Comparison of ENCODE assay signal across 16 cellular contexts in genomic region chr22:46148336-46148735, GRCh38. TPM values are rescaled to one million over a fixed set of nuclear protein-coding genes. Genes with fewer than 3 reads are reported as not detected.
A peak's percentile ranks its signal among the peaks of the same experiment; 100 is the strongest.
DNase-seq lines count a peak whose midpoint lies in the region; ATAC-seq and TF ChIP-seq lines count a peak whose summit lies in the region.
"Had no signal": no experiment of that assay in that cellular context is flagged by ENCODE, and none has a peak within 500 bp of the region (broad histone marks: within the 10 kb centered on the region; RNA-seq: fewer than 3 reads in every experiment).

No MANE protein-coding gene starts in this region.

- ATAC-seq in right lobe of liver: peak; percentile 25 to 55 (median 40)
- no peak for ATAC-seq in GM18873 (IDR thresholded peaks at IDR 0.05; ENCODE audit: low FRiP score, unreplicated experiment)
- ATAC-seq: stimulated activated naive CD8-positive, alpha-beta T cell treated with anti-CD3 and anti-CD28 coated beads, Interleukin-15, amount 100 ng/mL, for 72 hours had no signal

- 22% methylated on average over 6 of the region's 8 CpGs for WGBS in right lobe of liver (ENCODE audit: insufficient coverage, low coverage, low lambda C conversion rate, missing lambda C conversion rate)
- 24 to 29% methylated on average over 8 of the region's 8 CpGs for WGBS in GM23248 (ENCODE audit: low coverage in 1 of 2, low lambda C conversion rate in 2 of 2, missing lambda C conversion rate in 2 of 2), 2 experiments

- DNase-seq in endothelial cell (ENCODE audit: low spot score) (no peak), right lobe of liver (peak; percentile 66 to 89 (median 80)), GM23248 (no peak), 8988T (no peak), T-helper 2 cell (no peak)
- DNase-seq: activated gamma-delta T cell; amygdala; lower lobe of right lung; NCI-H187; stimulated activated naive CD8-positive, alpha-beta T cell treated with anti-CD3 and anti-CD28 coated beads, Interleukin-15, amount 100 ng/mL, for 72 hours had no signal

- H3K4me1 ChIP-seq in Loucy (ENCODE audit: insufficient read depth, low read length, poor library complexity, severe bottlenecking) (peaks cover 18% of the 10 kb centered on the region), right lobe of liver (peaks cover 0 to 68% (median 22%) of the 10 kb centered on the region in 4 donors), subcutaneous abdominal adipose tissue (ENCODE audit: control insufficient read depth in 5 of 5, insufficient read depth in 5 of 5, low read length in 5 of 5) (peaks cover 11 to 55% (median 43%) of the 10 kb centered on the region in 5 donors), GM23248 (ENCODE audit: insufficient read depth) (peaks cover 6% of the 10 kb centered on the region)
- H3K4me1 ChIP-seq: prostate gland had no signal

- H4K20me1 ChIP-seq in Loucy (ENCODE audit: insufficient read depth, low read length, poor library complexity, severe bottlenecking) (peaks cover 15% of the 10 kb centered on the region), GM23248 (ENCODE audit: insufficient read depth) (no peaks in the 10 kb centered on the region)

- no peaks in the 10 kb centered on the region for H3K9me3 ChIP-seq in Loucy (ENCODE audit: insufficient read depth, low read depth, low read length)
- H3K9me3 ChIP-seq in right lobe of liver: no peaks in the 10 kb centered on the region
- H3K9me3 ChIP-seq in subcutaneous abdominal adipose tissue (ENCODE audit: control insufficient read depth in 5 of 5, low read length in 5 of 5): no peaks in the 10 kb centered on the region
- H3K9me3 ChIP-seq in GM23248 (ENCODE audit: low read depth): no peaks in the 10 kb centered on the region
- H3K9me3 ChIP-seq: lower lobe of right lung, prostate gland had no signal

- no peak overlapping the region for H3K9ac ChIP-seq in Loucy (ENCODE audit: low read depth, low read length, poor library complexity, severe bottlenecking)
- H3K9ac ChIP-seq in subcutaneous abdominal adipose tissue (ENCODE audit: low read length in 5 of 5): no peak overlapping the region
- no peak overlapping the region for H3K9ac ChIP-seq in GM23248

- no peak overlapping the region for H2AFZ ChIP-seq in Loucy (ENCODE audit: low read length)
- no peak overlapping the region for H2AFZ ChIP-seq in GM23248

- peak overlapping the region; percentile 81 to 97 (median 90) for H3K27ac ChIP-seq in right lobe of liver
- H3K27ac ChIP-seq in subcutaneous abdominal adipose tissue (ENCODE audit: low read depth, low read length): peak overlapping the region; percentile 60
- H3K27ac ChIP-seq in GM23248: no peak overlapping the region

- H3K27me3 ChIP-seq in Loucy (ENCODE audit: insufficient read depth, low read length, poor library complexity, severe bottlenecking): no peaks in the 10 kb centered on the region
- H3K27me3 ChIP-seq in right lobe of liver: no peaks in the 10 kb centered on the region
- H3K27me3 ChIP-seq in subcutaneous abdominal adipose tissue (ENCODE audit: control insufficient read depth in 5 of 5, insufficient read depth in 4 of 5, low read length in 5 of 5): no peaks in the 10 kb centered on the region
- 0 out of 2 replicates have a peak, but pooled peaks cover 6% of the 10 kb centered on the region for H3K27me3 ChIP-seq in GM23248 (replicated peaks; ENCODE audit: insufficient read depth)

- TF ChIP-seq CTCF in Loucy (conservative IDR thresholded peaks at IDR 0.05; ENCODE audit: low read length) (no peak), endothelial cell (IDR thresholded peaks at IDR 0.05; ENCODE audit: unreplicated experiment) (no peak), right lobe of liver (IDR thresholded peaks at IDR 0.05) (no peak)

- H3K27me3 Mint-ChIP-seq in endothelial cell (ENCODE audit: unreplicated experiment): peaks cover 10% of the 10 kb centered on the region
- H3K27me3 Mint-ChIP-seq: effector memory CD8-positive, alpha-beta T cell; naive B cell had no signal

- H3K36me3 ChIP-seq in Loucy (ENCODE audit: insufficient read depth, low read length) (no peaks in the 10 kb centered on the region), right lobe of liver (peaks cover 0 to 8% (median 0%) of the 10 kb centered on the region in 4 donors), subcutaneous abdominal adipose tissue (ENCODE audit: control insufficient read depth in 5 of 5, insufficient read depth in 5 of 5, low read length in 5 of 5) (peaks cover 0 to 5% (median 0%) of the 10 kb centered on the region in 5 donors), GM23248 (ENCODE audit: low read depth) (no peaks in the 10 kb centered on the region)
- H3K36me3 ChIP-seq: prostate gland had no signal

- intact Hi-C loops in right lobe of liver (cut with DNase I): no loop called here

- H3K27ac Mint-ChIP-seq in endothelial cell (ENCODE audit: unreplicated experiment): no peak overlapping the region

- H3K4me3 Mint-ChIP-seq in endothelial cell (ENCODE audit: unreplicated experiment): peak overlapping the region; percentile 11

- H3K79me2 ChIP-seq in Loucy (ENCODE audit: insufficient read depth, low read length) (peaks cover 26% of the 10 kb centered on the region), GM23248 (ENCODE audit: insufficient read depth) (peaks cover 14% of the 10 kb centered on the region)

- peak; percentile 19 for TF ChIP-seq POLR2A in right lobe of liver (IDR thresholded peaks at IDR 0.05)

- H3K9me2 ChIP-seq in Loucy (replicated peaks; ENCODE audit: low read depth, low read length) (no peaks in the 10 kb centered on the region), GM23248 (ENCODE audit: insufficient read depth) (no peaks in the 10 kb centered on the region)

- H3K4me3 ChIP-seq in Loucy (ENCODE audit: low read length, poor library complexity, severe bottlenecking) (no peak overlapping the region), right lobe of liver (peak overlapping the region in 2 of 3 donors; percentile 67 to 83), subcutaneous abdominal adipose tissue (ENCODE audit: low read depth in 1 of 5, low read length in 5 of 5) (no peak overlapping the region), GM23248 (no peak overlapping the region)
- H3K4me3 ChIP-seq: prostate gland had no signal

- peaks cover 3% of the 10 kb centered on the region for H3K36me3 Mint-ChIP-seq in endothelial cell (ENCODE audit: low read depth, unreplicated experiment)
- H3K36me3 Mint-ChIP-seq: naive B cell had no signal

- in situ Hi-C loops in GM23248 (cut with MboI): loop anchor here (25.0 kb wide), 1 partner anchor 389 kb away; the partner anchor contains the start of gene CELSR1

- no peaks in the 10 kb centered on the region for H3F3A ChIP-seq in Loucy (ENCODE audit: low read depth)
- no peaks in the 10 kb centered on the region for H3F3A ChIP-seq in GM23248 (ENCODE audit: insufficient read depth)

- H3K4me1 Mint-ChIP-seq in endothelial cell (ENCODE audit: unreplicated experiment): peaks cover 7% of the 10 kb centered on the region

- no peaks in the 10 kb centered on the region for H3K9me3 Mint-ChIP-seq in endothelial cell (ENCODE audit: unreplicated experiment)
- H3K9me3 Mint-ChIP-seq: effector memory CD8-positive, alpha-beta T cell; naive B cell; stimulated activated naive CD8-positive, alpha-beta T cell treated with anti-CD3 and anti-CD28 coated beads, Interleukin-15, amount 100 ng/mL, for 72 hours had no signal

- H3K4me2 ChIP-seq in Loucy (ENCODE audit: low read depth, low read length, poor library complexity, severe bottlenecking) (peak overlapping the region; percentile 85), GM23248 (ENCODE audit: unreplicated experiment) (no peak overlapping the region)

RNA-seq across cellular contexts. Expression of gene PPARA, which starts 2.0 kb away (rescaled TPM):
- total RNA-seq in endothelial cell (ENCODE audit: unreplicated experiment) (12.6 TPM), right lobe of liver (100 to 1,000 TPM in 3 of 6 experiments, 10 to 100 TPM in 3; 64.4 to 152 (median 95.1) TPM)
- total RNA-seq in GM23248 (2014; rRNA removed; shearing (Covaris generic)): 10.9 and 14.4 TPM in 2 replicates
- polyA plus RNA-seq in GM23248 (2016; fragmentation: Nextera tagmentation; extraction: Ambion mirVana): 8.4 and 8.7 TPM in 2 replicates

Comparison
In these comparisons a context has a peak if more than half of its experiments do, and no peak if none do; other contexts are left out.
1. H3K4me3 ChIP-seq: peak in right lobe of liver (2 of 3); none in Loucy (single experiment), subcutaneous abdominal adipose tissue (0 of 5) and GM23248 (single experiment).
2. DNase-seq: peak in right lobe of liver (3 of 3); none in endothelial cell (single experiment), GM23248 (single experiment), 8988T (single experiment) and T-helper 2 cell (0 of 5).